ENCODE assay signal across 21 cellular contexts in the genomic region with DNA sequence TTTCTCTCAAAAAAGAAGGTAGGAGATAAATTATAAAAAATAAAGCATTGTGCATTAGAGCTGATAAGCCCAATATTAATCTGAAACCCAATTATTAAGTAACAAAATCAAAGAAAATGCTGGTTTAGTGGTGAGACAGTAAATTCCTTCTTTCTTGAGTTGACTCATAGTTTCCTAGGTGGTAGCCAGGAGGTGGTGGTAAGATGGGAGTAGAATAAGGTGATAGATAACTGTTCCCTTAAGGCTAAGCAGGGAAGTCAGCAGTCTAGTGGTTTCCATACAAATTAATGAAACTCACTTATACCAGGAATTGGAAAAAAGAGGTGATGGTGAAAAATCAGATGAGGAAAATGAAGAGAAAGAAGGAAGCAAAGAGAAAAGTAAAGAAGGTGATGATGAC. TPM values are rescaled to one million over a fixed set of nuclear protein-coding genes. Genes with fewer than 3 reads are reported as not detected.
A peak's percentile ranks its signal among the peaks of the same experiment; 100 is the strongest.
DNase-seq lines count a peak whose midpoint lies in the region; ATAC-seq, FAIRE-seq and TF ChIP-seq lines count a peak whose summit lies in the region.
"Had no signal": no experiment of that assay in that cellular context is flagged by ENCODE, and none has a peak within 500 bp of the region (broad histone marks: within the 10 kb centered on the region; RNA-seq: fewer than 3 reads in every experiment).

No MANE protein-coding gene starts in this region.

- H3K9me3 ChIP-seq in astrocyte (ENCODE audit: insufficient read depth, low read depth, low read length), result no peaks in the 10 kb centered on the region
- H3K9me3 ChIP-seq in spleen, result no peaks in the 10 kb centered on the region
- H3K9me3 ChIP-seq: BE2C, Caco-2 had no signal

- H4K20me1 ChIP-seq in GM23338 (replicated peaks; ENCODE audit: insufficient read depth), result no peaks in the 10 kb centered on the region
- H4K20me1 ChIP-seq in astrocyte (ENCODE audit: insufficient read depth, low read length), result no peaks in the 10 kb centered on the region

- H3K4me1 Mint-ChIP-seq in GM23338 (no peaks in the 10 kb centered on the region; the same call in 2 of the 3 replicates), astrocyte (ENCODE audit: low read depth, unreplicated experiment) (no peaks in the 10 kb centered on the region)
- H3K4me1 Mint-ChIP-seq: H9 had no signal

- H3K27me3 Mint-ChIP-seq in GM23338 (ENCODE audit: insufficient read depth, low read depth, poor library complexity), result no peaks in the 10 kb centered on the region
- no peaks in the 10 kb centered on the region for H3K27me3 Mint-ChIP-seq in astrocyte (ENCODE audit: low read depth, unreplicated experiment)
- H3K27me3 Mint-ChIP-seq: CD4-positive, CD25-positive, alpha-beta regulatory T cell had no signal

- H3K27ac Mint-ChIP-seq in GM23338 (no peak overlapping the region), astrocyte (ENCODE audit: unreplicated experiment) (no peak overlapping the region)
- H3K27ac Mint-ChIP-seq: CD4-positive, CD25-positive, alpha-beta regulatory T cell; H9 had no signal

- H3K4me1 ChIP-seq in GM23338 (ENCODE audit: insufficient read depth), result no peaks in the 10 kb centered on the region
- no peaks in the 10 kb centered on the region for H3K4me1 ChIP-seq in astrocyte (ENCODE audit: insufficient read depth, low read length)
- H3K4me1 ChIP-seq in spleen, result no peaks in the 10 kb centered on the region
- H3K4me1 ChIP-seq: BE2C had no signal

- H3K36me3 ChIP-seq in GM23338 (ENCODE audit: insufficient read depth) (peaks cover 54% of the 10 kb centered on the region), astrocyte (ENCODE audit: insufficient read depth, low read length) (no peaks in the 10 kb centered on the region), spleen (no peaks in the 10 kb centered on the region)
- H3K36me3 ChIP-seq: BE2C had no signal

- TF ChIP-seq CTCF in GM23338 (conservative IDR thresholded peaks at IDR 0.05; ENCODE audit: low read depth in 2 of 2) (no peak), astrocyte (IDR thresholded peaks at IDR 0.05; ENCODE audit: insufficient read depth, low read depth, low read length) (no peak), fibroblast of the aortic adventitia (IDR thresholded peaks at IDR 0.05; ENCODE audit: insufficient read depth, low read length) (no peak), spleen (IDR thresholded peaks at IDR 0.05 in 8 of 11, conservative IDR thresholded peaks at IDR 0.05 in 3 of 11) (no peak)

- H3K79me2 ChIP-seq in GM23338 (replicated peaks; ENCODE audit: insufficient read depth), result no peaks in the 10 kb centered on the region
- no peaks in the 10 kb centered on the region for H3K79me2 ChIP-seq in astrocyte (ENCODE audit: insufficient read depth, low read length)

- H3K9me3 Mint-ChIP-seq in GM23338, result no peaks in the 10 kb centered on the region
- H3K9me3 Mint-ChIP-seq in astrocyte (ENCODE audit: unreplicated experiment), result no peaks in the 10 kb centered on the region
- H3K9me3 Mint-ChIP-seq: H9 had no signal

- DNase-seq in GM23338 (ENCODE audit: low spot score), result no peak
- DNase-seq in astrocyte (ENCODE audit: low read depth), result peak; percentile 64
- peak; percentile 21 for DNase-seq in fibroblast of the aortic adventitia (ENCODE audit: low read depth)
- no peak for DNase-seq in NCI-H2171 treated with DMSO at 0.1 percent for 48 hours (lab: John Stamatoyannopoulos, UW)
- DNase-seq in NCI-H128 (lab: John Stamatoyannopoulos, UW; ENCODE audit: unreplicated experiment), result no peak
- no peak for DNase-seq in spleen
- no peak for DNase-seq in activated CD8-positive, alpha-beta memory T cell treated with anti-CD3 and anti-CD28 coated beads for 24 hours
- DNase-seq: ACHN; BE2C; C1 segment of cervical spinal cord; Caco-2; CD4-positive, CD25-positive, alpha-beta regulatory T cell; DMS79; GDM1; GOT3; H9 had no signal

- intact Hi-C loops in spleen (cut with DNase I; ENCODE audit: low total_unique reads), result no loop called here

- H3K36me3 Mint-ChIP-seq in GM23338 (ENCODE audit: low read depth), result peaks cover 62% of the 10 kb centered on the region
- H3K36me3 Mint-ChIP-seq in astrocyte (ENCODE audit: low read depth, unreplicated experiment), result no peaks in the 10 kb centered on the region
- H3K36me3 Mint-ChIP-seq: CD4-positive, CD25-positive, alpha-beta regulatory T cell had no signal

- no peak overlapping the region for H3K4me3 Mint-ChIP-seq in GM23338
- H3K4me3 Mint-ChIP-seq in astrocyte (ENCODE audit: unreplicated experiment), result no peak overlapping the region
- H3K4me3 Mint-ChIP-seq: CD4-positive, CD25-positive, alpha-beta regulatory T cell; H9 had no signal

- TF ChIP-seq POLR2A in spleen (IDR thresholded peaks at IDR 0.05), result no peak

- H3K9me2 ChIP-seq in GM23338 (ENCODE audit: insufficient read depth), result no peaks in the 10 kb centered on the region

- H3K4me3 ChIP-seq in GM23338, result no peak overlapping the region
- H3K4me3 ChIP-seq in astrocyte (ENCODE audit: insufficient read depth, low read depth, low read length), result no peak overlapping the region
- H3K4me3 ChIP-seq in fibroblast of the aortic adventitia (ENCODE audit: low read depth, low read length), result no peak overlapping the region
- no peak overlapping the region for H3K4me3 ChIP-seq in spleen

- H3K4me2 ChIP-seq in GM23338 (no peak overlapping the region), astrocyte (ENCODE audit: low read length) (no peak overlapping the region)

- no peaks in the 10 kb centered on the region for H3F3A ChIP-seq in GM23338 (replicated peaks; ENCODE audit: low read depth)

- no peak for ATAC-seq in GM23338

- H3K27ac ChIP-seq in GM23338 (ENCODE audit: low read depth), result 0 out of 2 replicates have a peak overlapping the region, but pooled peaks have one; percentile 4
- no peak overlapping the region for H3K27ac ChIP-seq in astrocyte (ENCODE audit: low read depth, low read length)
- H3K27ac ChIP-seq in spleen, result no peak overlapping the region
- H3K27ac ChIP-seq: HL-60 had no signal

- no peaks in the 10 kb centered on the region for H3K27me3 ChIP-seq in GM23338 (ENCODE audit: insufficient read depth)
- H3K27me3 ChIP-seq in astrocyte (ENCODE audit: insufficient read depth, low read length), result no peaks in the 10 kb centered on the region
- no peaks in the 10 kb centered on the region for H3K27me3 ChIP-seq in spleen (replicated peaks in 1 of 7)
- H3K27me3 ChIP-seq: BE2C had no signal

- no peak overlapping the region for H3K9ac ChIP-seq in astrocyte (ENCODE audit: low read length)

- FAIRE-seq in astrocyte (lab: Jason Lieb, UNC), result no peak
- FAIRE-seq: D721Med, GM12892, GM18507 had no signal

- no peak overlapping the region for H2AFZ ChIP-seq in GM23338
- H2AFZ ChIP-seq in astrocyte (ENCODE audit: low read depth, low read length), result no peak overlapping the region

TF ChIP-seq in GM23338, 12 proteins besides CTCF, POLR2A, EP300 and RAD21:
- TF ChIP-seq ZNF331 (CRISPR knock-in tag; IDR thresholded peaks at IDR 0.05; ENCODE audit: low read depth) (no peak), ZNF114 (CRISPR knock-in tag; IDR thresholded peaks at IDR 0.05) (no peak), EZH2 (IDR thresholded peaks at IDR 0.05; ENCODE audit: low read depth, unreplicated experiment) (no peak)

RNA-seq across cellular contexts. Expression of gene LYSMD3, which starts 23.2 kb away (rescaled TPM):
- total RNA-seq in GM23338 (2014; rRNA removed; shearing (Covaris generic)), result 19.1 and 19.6 TPM in 2 replicates
- 8.6 and 10.7 TPM in 2 replicates for polyA plus RNA-seq in GM23338 (2016; fragmentation: Nextera tagmentation; extraction: Ambion mirVana)
- total RNA-seq in astrocyte, result 25.4 and 26.9 TPM in 2 replicates
- 8.2 and 25.8 TPM in 2 replicates for total RNA-seq in fibroblast of the aortic adventitia (ENCODE audit: low replicate concordance)
- 10 to 100 TPM; 15.5 to 27.4 (median 21.3) TPM for total RNA-seq in spleen
- 1 to 10 TPM; 5.1 to 7.3 (median 5.7) TPM for polyA plus RNA-seq in spleen

RNA-seq across cellular contexts. Expression of gene POLR3G, which starts 31.6 kb away (rescaled TPM):
- total RNA-seq in GM23338 (2014; rRNA removed; shearing (Covaris generic)), result 130 and 147 TPM in 2 replicates
- polyA plus RNA-seq in GM23338 (2016; fragmentation: Nextera tagmentation; extraction: Ambion mirVana) (376 and 377 TPM in 2 replicates), spleen (1 to 10 TPM in 2 of 3 donors, under 1 TPM in 1; 0.93 to 2.3 (median 1.5) TPM)
- total RNA-seq in astrocyte (6.3 and 7.8 TPM in 2 replicates), fibroblast of the aortic adventitia (ENCODE audit: low replicate concordance) (6.7 and 20.6 TPM in 2 replicates), spleen (1 to 10 TPM; 1.4 to 4.3 (median 2.5) TPM)

RNA-seq across cellular contexts. Expression of gene MBLAC2, which starts 31.6 kb away (rescaled TPM):
- total RNA-seq in GM23338 (2014; rRNA removed; shearing (Covaris generic)), result 8.1 and 10.0 TPM in 2 replicates
- 4.1 and 4.3 TPM in 2 replicates for polyA plus RNA-seq in GM23338 (2016; fragmentation: Nextera tagmentation; extraction: Ambion mirVana)
- 4.3 and 5.1 TPM in 2 replicates for total RNA-seq in astrocyte
- total RNA-seq in fibroblast of the aortic adventitia (ENCODE audit: low replicate concordance), result 6.4 and 10.3 TPM in 2 replicates
- total RNA-seq in spleen, result 10 to 100 TPM in 1 of 7 donors, 1 to 10 TPM in 6; 4.8 to 11.8 (median 7.8) TPM
- polyA plus RNA-seq in spleen, result 1 to 10 TPM; 2.2 to 3.4 (median 3.4) TPM

RNA-seq across cellular contexts. Expression of gene ADGRV1, which starts 52.4 kb away (rescaled TPM):
- 139 and 149 TPM in 2 replicates for total RNA-seq in GM23338 (2014; rRNA removed; shearing (Covaris generic))
- polyA plus RNA-seq in GM23338 (2016; fragmentation: Nextera tagmentation; extraction: Ambion mirVana) (39.4 and 46.1 TPM in 2 replicates), spleen (under 1 TPM in 2 of 3 donors, not detected in 1; 0.08 to 0.09 TPM)
- total RNA-seq in astrocyte (5.4 and 10.0 TPM in 2 replicates), fibroblast of the aortic adventitia (ENCODE audit: low replicate concordance) (0.18 and 0.25 TPM in 2 replicates), spleen (under 1 TPM in 5 of 7 donors, not detected in 2; 0.20 to 0.69 (median 0.44) TPM)
- total RNA-seq: A172 had no signal

Comparison
In these comparisons a context has a peak if more than half of its experiments do, and no peak if none do; other contexts are left out.
1. DNase-seq: peak in astrocyte (single experiment) and fibroblast of the aortic adventitia (single experiment); none in GM23338 (single experiment), NCI-H2171 treated with DMSO at 0.1 percent for 48 hours (single experiment), NCI-H128 (single experiment), spleen (single experiment) and activated CD8-positive, alpha-beta memory T cell treated with anti-CD3 and anti-CD28 coated beads for 24 hours (single experiment).